Comparison of ENCODE assay signal across 1 cellular context in the genomic region with DNA sequence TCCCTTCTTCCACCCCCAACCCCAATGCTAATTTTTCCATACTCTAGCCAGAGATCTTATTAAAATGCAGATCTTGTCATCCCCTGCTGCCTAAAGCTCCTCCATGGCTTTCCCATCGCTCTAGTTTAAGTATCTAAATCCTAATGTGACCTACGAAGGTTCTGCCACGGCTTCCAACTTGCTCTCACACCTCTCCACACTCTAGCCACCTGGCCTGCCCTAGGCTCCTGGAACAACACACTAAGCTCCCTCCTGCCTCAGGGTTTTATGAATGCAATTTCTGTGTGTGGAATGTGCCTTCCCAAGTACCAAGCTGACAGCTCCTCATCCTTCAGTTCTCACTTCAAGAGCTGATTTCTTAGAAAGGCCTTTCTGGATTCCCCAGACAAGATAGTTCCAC.
TF ChIP-seq lines count a peak whose summit lies in the region.

No MANE protein-coding gene starts in this region.

TF ChIP-seq in HepG2, 621 proteins besides CTCF, POLR2A, EP300 and RAD21:
- TF ChIP-seq, protein P1, sequence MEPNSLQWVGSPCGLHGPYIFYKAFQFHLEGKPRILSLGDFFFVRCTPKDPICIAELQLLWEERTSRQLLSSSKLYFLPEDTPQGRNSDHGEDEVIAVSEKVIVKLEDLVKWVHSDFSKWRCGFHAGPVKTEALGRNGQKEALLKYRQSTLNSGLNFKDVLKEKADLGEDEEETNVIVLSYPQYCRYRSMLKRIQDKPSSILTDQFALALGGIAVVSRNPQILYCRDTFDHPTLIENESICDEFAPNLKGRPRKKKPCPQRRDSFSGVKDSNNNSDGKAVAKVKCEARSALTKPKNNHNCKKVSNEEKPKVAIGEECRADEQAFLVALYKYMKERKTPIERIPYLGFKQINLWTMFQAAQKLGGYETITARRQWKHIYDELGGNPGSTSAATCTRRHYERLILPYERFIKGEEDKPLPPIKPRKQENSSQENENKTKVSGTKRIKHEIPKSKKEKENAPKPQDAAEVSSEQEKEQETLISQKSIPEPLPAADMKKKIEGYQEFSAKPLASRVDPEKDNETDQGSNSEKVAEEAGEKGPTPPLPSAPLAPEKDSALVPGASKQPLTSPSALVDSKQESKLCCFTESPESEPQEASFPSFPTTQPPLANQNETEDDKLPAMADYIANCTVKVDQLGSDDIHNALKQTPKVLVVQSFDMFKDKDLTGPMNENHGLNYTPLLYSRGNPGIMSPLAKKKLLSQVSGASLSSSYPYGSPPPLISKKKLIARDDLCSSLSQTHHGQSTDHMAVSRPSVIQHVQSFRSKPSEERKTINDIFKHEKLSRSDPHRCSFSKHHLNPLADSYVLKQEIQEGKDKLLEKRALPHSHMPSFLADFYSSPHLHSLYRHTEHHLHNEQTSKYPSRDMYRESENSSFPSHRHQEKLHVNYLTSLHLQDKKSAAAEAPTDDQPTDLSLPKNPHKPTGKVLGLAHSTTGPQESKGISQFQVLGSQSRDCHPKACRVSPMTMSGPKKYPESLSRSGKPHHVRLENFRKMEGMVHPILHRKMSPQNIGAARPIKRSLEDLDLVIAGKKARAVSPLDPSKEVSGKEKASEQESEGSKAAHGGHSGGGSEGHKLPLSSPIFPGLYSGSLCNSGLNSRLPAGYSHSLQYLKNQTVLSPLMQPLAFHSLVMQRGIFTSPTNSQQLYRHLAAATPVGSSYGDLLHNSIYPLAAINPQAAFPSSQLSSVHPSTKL (CRISPR knock-in tag; IDR thresholded peaks at IDR 0.05) = no peak
- no peak for TF ChIP-seq ZC3H13 (CRISPR knock-in tag; IDR thresholded peaks at IDR 0.05)
- TF ChIP-seq RBM22 (optimal IDR thresholded peaks at IDR 0.05; ENCODE audit: low read length) = peak; percentile 72
- TF ChIP-seq, protein P2, sequence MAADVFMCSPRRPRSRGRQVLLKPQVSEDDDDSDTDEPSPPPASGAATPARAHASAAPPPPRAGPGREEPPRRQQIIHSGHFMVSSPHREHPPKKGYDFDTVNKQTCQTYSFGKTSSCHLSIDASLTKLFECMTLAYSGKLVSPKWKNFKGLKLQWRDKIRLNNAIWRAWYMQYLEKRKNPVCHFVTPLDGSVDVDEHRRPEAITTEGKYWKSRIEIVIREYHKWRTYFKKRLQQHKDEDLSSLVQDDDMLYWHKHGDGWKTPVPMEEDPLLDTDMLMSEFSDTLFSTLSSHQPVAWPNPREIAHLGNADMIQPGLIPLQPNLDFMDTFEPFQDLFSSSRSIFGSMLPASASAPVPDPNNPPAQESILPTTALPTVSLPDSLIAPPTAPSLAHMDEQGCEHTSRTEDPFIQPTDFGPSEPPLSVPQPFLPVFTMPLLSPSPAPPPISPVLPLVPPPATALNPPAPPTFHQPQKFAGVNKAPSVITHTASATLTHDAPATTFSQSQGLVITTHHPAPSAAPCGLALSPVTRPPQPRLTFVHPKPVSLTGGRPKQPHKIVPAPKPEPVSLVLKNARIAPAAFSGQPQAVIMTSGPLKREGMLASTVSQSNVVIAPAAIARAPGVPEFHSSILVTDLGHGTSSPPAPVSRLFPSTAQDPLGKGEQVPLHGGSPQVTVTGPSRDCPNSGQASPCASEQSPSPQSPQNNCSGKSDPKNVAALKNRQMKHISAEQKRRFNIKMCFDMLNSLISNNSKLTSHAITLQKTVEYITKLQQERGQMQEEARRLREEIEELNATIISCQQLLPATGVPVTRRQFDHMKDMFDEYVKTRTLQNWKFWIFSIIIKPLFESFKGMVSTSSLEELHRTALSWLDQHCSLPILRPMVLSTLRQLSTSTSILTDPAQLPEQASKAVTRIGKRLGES (CRISPR knock-in tag; IDR thresholded peaks at IDR 0.05; ENCODE audit: borderline replicate concordance) = no peak
